Comparison of ENCODE assay signal across 23 cellular contexts in genomic region chr13:42177189-42177588, GRCh38.
"Had no signal": no experiment of that assay in that cellular context is flagged by ENCODE, and none has a peak within 500 bp of the region (broad histone marks: within the 10 kb centered on the region; RNA-seq: fewer than 3 reads in every experiment).

No MANE protein-coding gene starts in this region.

- H2AFZ ChIP-seq: hepatocyte had no signal

- DNase-seq: dermis blood vessel endothelial cell; dorsolateral prefrontal cortex; effector CD4-positive, alpha-beta T cell; effector memory CD4-positive, alpha-beta T cell; foreskin keratinocyte; heart left ventricle; hypothalamus; left cardiac atrium; left lung; left ventricle myocardium superior; lower lobe of right lung; mesenchymal stem cell; midbrain; naive thymus-derived CD4-positive, alpha-beta T cell; natural killer cell had no signal

- H3K9me3 ChIP-seq: esophagus muscularis mucosa, gastroesophageal sphincter, heart left ventricle, left lung, lower lobe of right lung had no signal

- H3K4me3 ChIP-seq: coronary artery, dorsolateral prefrontal cortex, esophagus muscularis mucosa, gastroesophageal sphincter, heart left ventricle, hepatocyte, left lung, lower lobe of right lung had no signal

- H3K27me3 Mint-ChIP-seq: naive thymus-derived CD4-positive, alpha-beta T cell had no signal

- H3K4me3 Mint-ChIP-seq: natural killer cell had no signal

- H3K27ac ChIP-seq: coronary artery, dorsolateral prefrontal cortex, esophagus muscularis mucosa, foreskin keratinocyte, gastroesophageal sphincter, heart left ventricle, hepatocyte, left lung, lower lobe of right lung had no signal

- H3K27me3 ChIP-seq: dorsolateral prefrontal cortex, esophagus muscularis mucosa, foreskin keratinocyte, gastroesophageal sphincter, heart left ventricle, hepatocyte, left lung had no signal

- H3K4me2 ChIP-seq: hepatocyte had no signal

- H3K4me1 ChIP-seq: esophagus muscularis mucosa, foreskin keratinocyte, gastroesophageal sphincter, heart left ventricle, left lung, lower lobe of right lung had no signal

- H3K4me1 Mint-ChIP-seq: natural killer cell had no signal

- H3K36me3 Mint-ChIP-seq: natural killer cell had no signal

- H3K79me2 ChIP-seq: hepatocyte had no signal

- H3K9me3 Mint-ChIP-seq: natural killer cell had no signal

- ATAC-seq: foreskin keratinocyte; gastroesophageal sphincter; heart left ventricle; left cardiac atrium; left lung; left ventricle myocardium superior; lower lobe of right lung; naive thymus-derived CD4-positive, alpha-beta T cell; natural killer cell had no signal

- FAIRE-seq: endothelial cell of umbilical vein, frontal cortex, islet of Langerhans, keratinocyte had no signal

- H3K27ac Mint-ChIP-seq: natural killer cell had no signal
